In the genomic region with DNA sequence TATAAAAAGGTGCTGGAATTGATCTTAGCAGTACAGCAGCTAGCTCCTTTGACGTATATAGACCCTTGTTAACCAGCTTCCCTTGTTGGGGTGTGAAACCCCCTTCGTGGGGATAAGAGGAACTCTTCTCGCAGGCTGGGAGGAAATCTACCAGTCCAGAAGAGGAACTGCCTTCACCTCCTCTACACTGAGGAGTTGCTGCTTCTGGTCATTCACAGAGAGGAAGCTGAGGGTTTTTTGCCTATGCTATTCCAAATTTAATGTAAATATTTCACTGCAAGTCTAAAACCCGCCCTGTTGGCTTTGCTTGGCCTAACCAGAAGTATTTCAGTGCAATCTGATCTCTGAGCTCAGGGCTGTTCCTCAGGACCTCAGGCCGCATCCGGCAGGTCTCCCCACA, we compare ENCODE assay signal across 18 cellular contexts.
DNase-seq lines count a peak whose midpoint lies in the region; ATAC-seq and TF ChIP-seq lines count a peak whose summit lies in the region.
"Had no signal": no experiment of that assay in that cellular context is flagged by ENCODE, and none has a peak within 500 bp of the region (broad histone marks: within the 10 kb centered on the region; RNA-seq: fewer than 3 reads in every experiment).

No MANE protein-coding gene starts in this region.

- peak overlapping the region; percentile 8 for H3K4me3 Mint-ChIP-seq in activated B cell treated with CpG ODN at 0.5 μM for 24 hours
- H3K4me3 Mint-ChIP-seq in T-helper 2 cell treated with Interferon-gamma antibody and Interleukin-4, amounts not matched to agents 5 μg/mL and 100 μg/mL, for 36 hours: no peak overlapping the region
- H3K4me3 Mint-ChIP-seq: activated naive CD8-positive, alpha-beta T cell treated with anti-CD3 and anti-CD28 coated beads for 36 hours; stimulated activated naive CD8-positive, alpha-beta T cell treated with anti-CD3 and anti-CD28 coated beads, Interleukin-15, amount 100 ng/mL, for 72 hours; T-helper 1 cell treated with Interleukin-12 subunit alpha and Interleukin-12 subunit beta and Interleukin-4 antibody, amounts not matched to agents 30 μg/mL and 1 μg/mL, for 36 hours had no signal

- peak; percentile 59 for ATAC-seq in activated B cell treated with CpG ODN at 0.5 μM for 24 hours (ENCODE audit: low read depth)
- ATAC-seq in HG03025 (IDR thresholded peaks at IDR 0.05; ENCODE audit: low FRiP score, unreplicated experiment): no peak
- ATAC-seq: stimulated activated naive CD8-positive, alpha-beta T cell treated with anti-CD3 and anti-CD28 coated beads, Interleukin-15, amount 100 ng/mL, for 72 hours had no signal

- no peaks in the 10 kb centered on the region for H3K36me3 Mint-ChIP-seq in activated B cell treated with CpG ODN at 0.5 μM for 24 hours (ENCODE audit: low read depth)
- no peaks in the 10 kb centered on the region for H3K36me3 Mint-ChIP-seq in T-helper 2 cell treated with Interferon-gamma antibody and Interleukin-4, amounts not matched to agents 5 μg/mL and 100 μg/mL, for 36 hours (ENCODE audit: low read depth)

- H2BK5ac ChIP-seq in trophoblast cell (ENCODE audit: low read depth, low read length, poor library complexity): no peak overlapping the region

- H3K9me3 ChIP-seq in trophoblast cell (ENCODE audit: insufficient read depth, low read depth, low read length): no peaks in the 10 kb centered on the region

- H4K12ac ChIP-seq in trophoblast cell (ENCODE audit: low read depth, low read length): no peak overlapping the region

- H3K14ac ChIP-seq in trophoblast cell (ENCODE audit: low read length): no peak overlapping the region

- peaks cover 6 to 15% of the 10 kb centered on the region in 2 experiments for H3K4me1 ChIP-seq in trophoblast cell (ENCODE audit: control insufficient read depth in 1 of 2, insufficient read depth in 2 of 2, low read length in 2 of 2)

- no peak overlapping the region for H3K23ac ChIP-seq in trophoblast cell (ENCODE audit: low read length)

- no peaks in the 10 kb centered on the region for H3K79me2 ChIP-seq in trophoblast cell (ENCODE audit: control insufficient read depth, insufficient read depth, low read length, poor library complexity)

- H3K27ac ChIP-seq in trophoblast cell (ENCODE audit: low read depth, low read length): no peak overlapping the region

- H4K8ac ChIP-seq in trophoblast cell (ENCODE audit: low read depth, low read length): no peak overlapping the region

- H3K9me3 Mint-ChIP-seq in activated B cell treated with CpG ODN at 0.5 μM for 24 hours: no peaks in the 10 kb centered on the region
- H3K9me3 Mint-ChIP-seq in T-helper 2 cell treated with Interferon-gamma antibody and Interleukin-4, amounts not matched to agents 5 μg/mL and 100 μg/mL, for 36 hours: no peaks in the 10 kb centered on the region
- H3K9me3 Mint-ChIP-seq: activated naive CD8-positive, alpha-beta T cell treated with anti-CD3 and anti-CD28 coated beads for 36 hours; stimulated activated naive CD8-positive, alpha-beta T cell treated with anti-CD3 and anti-CD28 coated beads, Interleukin-15, amount 100 ng/mL, for 72 hours; T-helper 1 cell treated with Interleukin-12 subunit alpha and Interleukin-12 subunit beta and Interleukin-4 antibody, amounts not matched to agents 30 μg/mL and 1 μg/mL, for 36 hours had no signal

- no peaks in the 10 kb centered on the region for H3K36me3 ChIP-seq in trophoblast cell (ENCODE audit: control insufficient read depth in 1 of 2, insufficient read depth in 2 of 2, low read length in 2 of 2)

- no peak for TF ChIP-seq CTCF in activated B cell treated with CpG ODN at 0.5 μM for 24 hours (IDR thresholded peaks at IDR 0.05)

- H3K9ac ChIP-seq in trophoblast cell (ENCODE audit: low read length): no peak overlapping the region

- H2BK120ac ChIP-seq in trophoblast cell (ENCODE audit: insufficient read depth, low read length, poor library complexity): no peak overlapping the region

- H2BK12ac ChIP-seq in trophoblast cell (ENCODE audit: low read length): no peak overlapping the region

- intact Hi-C loops in activated B cell treated with CpG ODN at 0.5 μM for 24 hours (cut with micrococcal nuclease): loop anchor here (5.0 kb wide), 1 partner anchor 41 kb away; no protein-coding TSS in a partner anchor

- POLR2A ChIA-PET in activated B cell treated with CpG ODN at 0.5 μM for 24 hours (lab: Charles Lee): interaction anchor here (1.3 kb wide), 1 partner anchor 17 kb away, joined by 10 read pairs; no protein-coding TSS in a partner anchor

- H2AFZ ChIP-seq in trophoblast cell (ENCODE audit: insufficient read depth, low read length, poor library complexity): no peak overlapping the region

- CTCF ChIA-PET in activated B cell treated with CpG ODN at 0.5 μM for 24 hours (lab: Charles Lee): no interaction called here

- WGBS in trophoblast cell (ENCODE audit: extremely low coverage, insufficient coverage, insufficient read length): no CpG with 5 or more reads among the region's 6 CpGs

- H3K4me2 ChIP-seq in trophoblast cell (ENCODE audit: low read length): no peak overlapping the region

- no peak overlapping the region for H3K4ac ChIP-seq in trophoblast cell (ENCODE audit: low read depth, low read length)

- no peaks in the 10 kb centered on the region for H3K27me3 Mint-ChIP-seq in activated B cell treated with CpG ODN at 0.5 μM for 24 hours
- H3K27me3 Mint-ChIP-seq in T-helper 2 cell treated with Interferon-gamma antibody and Interleukin-4, amounts not matched to agents 5 μg/mL and 100 μg/mL, for 36 hours (ENCODE audit: low read depth): peaks cover 2% of the 10 kb centered on the region
- H3K27me3 Mint-ChIP-seq: activated naive CD8-positive, alpha-beta T cell treated with anti-CD3 and anti-CD28 coated beads for 36 hours; stimulated activated naive CD8-positive, alpha-beta T cell treated with anti-CD3 and anti-CD28 coated beads, Interleukin-15, amount 100 ng/mL, for 72 hours had no signal

- H4K91ac ChIP-seq in trophoblast cell (ENCODE audit: low read depth, low read length): no peak overlapping the region

- H3K4me1 Mint-ChIP-seq in activated B cell treated with CpG ODN at 0.5 μM for 24 hours: peaks cover 60% of the 10 kb centered on the region
- no peaks in the 10 kb centered on the region for H3K4me1 Mint-ChIP-seq in T-helper 2 cell treated with Interferon-gamma antibody and Interleukin-4, amounts not matched to agents 5 μg/mL and 100 μg/mL, for 36 hours (ENCODE audit: low read depth)

- no peaks in the 10 kb centered on the region for H3K79me1 ChIP-seq in trophoblast cell (ENCODE audit: low read length)

- H3K4me3 ChIP-seq in trophoblast cell (ENCODE audit: low read depth, low read length): no peak overlapping the region

- DNase-seq in CMK (ENCODE audit: low read depth) (peak; percentile 36), MV-4-11 (lab: John Stamatoyannopoulos, UW) (peak; percentile 96), activated B cell treated with CpG ODN at 0.5 μM for 24 hours (no peak), trophoblast cell (peak; percentile 19 to 23), COR-L47 (lab: John Stamatoyannopoulos, UW) (no peak), DMS 273 treated with DMSO at 0.1 percent for 48 hours (lab: John Stamatoyannopoulos, UW) (no peak)
- no peak for DNase-seq in T-helper 2 cell treated with Interferon-gamma antibody and Interleukin-4, amounts not matched to agents 5 μg/mL and 100 μg/mL, for 36 hours (ENCODE audit: low spot score)
- DNase-seq: activated CD4-positive, alpha-beta T cell treated with anti-CD3 and anti-CD28 coated beads for 4 hours; activated naive CD8-positive, alpha-beta T cell treated with anti-CD3 and anti-CD28 coated beads for 36 hours; activated T-cell treated with anti-CD3 and anti-CD28 coated beads for 4 hours; DMS53; hippocampal formation; NCI-H187 treated with DMSO at 0.1 percent for 48 hours; NCI-H524; posterior cingulate gyrus; stimulated activated naive CD8-positive, alpha-beta T cell treated with anti-CD3 and anti-CD28 coated beads, Interleukin-15, amount 100 ng/mL, for 72 hours had no signal

- no peak overlapping the region for H3K27ac Mint-ChIP-seq in activated B cell treated with CpG ODN at 0.5 μM for 24 hours
- no peak overlapping the region for H3K27ac Mint-ChIP-seq in T-helper 2 cell treated with Interferon-gamma antibody and Interleukin-4, amounts not matched to agents 5 μg/mL and 100 μg/mL, for 36 hours
- H3K27ac Mint-ChIP-seq: activated naive CD8-positive, alpha-beta T cell treated with anti-CD3 and anti-CD28 coated beads for 36 hours; stimulated activated naive CD8-positive, alpha-beta T cell treated with anti-CD3 and anti-CD28 coated beads, Interleukin-15, amount 100 ng/mL, for 72 hours had no signal

- H3K27me3 ChIP-seq in trophoblast cell (ENCODE audit: insufficient read depth, low read length): no peaks in the 10 kb centered on the region

- H2AK5ac ChIP-seq in trophoblast cell (ENCODE audit: low read length): no peak overlapping the region

- no peak overlapping the region for H3K18ac ChIP-seq in trophoblast cell (ENCODE audit: low read length)

Comparison
In these comparisons a context has a peak if more than half of its experiments do, and no peak if none do; other contexts are left out.
1. DNase-seq: peak in CMK (single experiment), MV-4-11 (single experiment) and trophoblast cell (2 of 2); none in activated B cell treated with CpG ODN at 0.5 μM for 24 hours (single experiment), T-helper 2 cell treated with Interferon-gamma antibody and Interleukin-4, amounts not matched to agents 5 μg/mL and 100 μg/mL, for 36 hours (single experiment), COR-L47 (single experiment) and DMS 273 treated with DMSO at 0.1 percent for 48 hours (single experiment).